Comparison of ENCODE assay signal across 22 cellular contexts in the genomic region with DNA sequence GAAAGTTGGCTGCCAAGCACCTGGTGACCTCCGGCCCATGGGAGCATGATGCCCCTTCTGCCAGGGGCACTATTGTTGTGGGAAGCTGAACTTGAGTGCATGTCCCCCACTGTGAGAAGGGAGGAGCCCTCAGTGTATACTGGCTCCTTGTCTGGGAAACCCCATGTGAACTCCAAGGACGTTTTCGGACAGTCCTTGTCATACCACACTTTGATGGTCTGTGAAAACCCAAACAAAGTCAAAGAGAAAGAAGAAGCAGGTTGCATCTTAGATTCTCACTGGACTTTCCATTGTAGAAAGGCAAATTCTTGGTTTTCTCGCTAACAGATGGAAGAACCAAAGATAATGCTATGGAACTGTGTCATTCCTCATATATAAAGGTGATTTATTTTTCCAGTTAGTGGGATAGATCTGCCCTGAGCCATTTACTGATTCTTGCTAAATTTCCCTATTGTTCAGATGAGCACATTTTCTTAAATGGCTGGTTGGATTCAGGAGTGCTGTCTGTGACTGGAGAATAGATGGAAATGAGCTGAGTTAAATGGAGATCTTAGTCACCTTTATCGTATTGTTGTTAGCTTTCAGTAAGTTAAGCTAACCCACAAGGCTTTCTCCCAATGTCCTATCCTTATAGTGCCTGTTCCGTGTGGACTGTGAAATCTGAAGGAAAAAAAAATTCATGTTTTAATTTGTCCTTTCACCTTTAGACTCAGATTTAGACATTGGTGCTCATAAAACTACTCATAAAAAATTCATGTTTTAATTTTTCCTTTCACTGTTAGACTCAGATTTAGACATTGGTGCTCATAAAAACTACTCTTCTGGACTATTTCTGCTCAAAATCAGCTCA.
DNase-seq lines count a peak whose midpoint lies in the region; ATAC-seq and TF ChIP-seq lines count a peak whose summit lies in the region.
"Had no signal": no experiment of that assay in that cellular context is flagged by ENCODE, and none has a peak within 500 bp of the region (broad histone marks: within the 10 kb centered on the region; RNA-seq: fewer than 3 reads in every experiment).

No MANE protein-coding gene starts in this region.

- no peak overlapping the region for H3K4me3 ChIP-seq in right atrium auricular region
- no peak overlapping the region for H3K4me3 ChIP-seq in BE2C (ENCODE audit: low read depth, low read length)
- H3K4me3 ChIP-seq: PC-9, psoas muscle, SJSA1, tibial artery had no signal

- H3K36me3 ChIP-seq in right atrium auricular region, result no peaks in the 10 kb centered on the region
- H3K36me3 ChIP-seq in BE2C, result no peaks in the 10 kb centered on the region
- H3K36me3 ChIP-seq: SJSA1, tibial artery had no signal

- ATAC-seq in GM19023 (IDR thresholded peaks at IDR 0.05; ENCODE audit: unreplicated experiment), result peak; percentile 83
- peak; percentile 89 for ATAC-seq in HG02588 (IDR thresholded peaks at IDR 0.05; ENCODE audit: unreplicated experiment)
- peak; percentile 81 for ATAC-seq in HG03095 (IDR thresholded peaks at IDR 0.05; ENCODE audit: unreplicated experiment)
- ATAC-seq: activated CD4-positive, alpha-beta T cell treated with anti-CD3 and anti-CD28 coated beads for 36 hours; naive thymus-derived CD8-positive, alpha-beta T cell; psoas muscle had no signal

- no peaks in the 10 kb centered on the region for H3K9me3 ChIP-seq in right atrium auricular region
- H3K9me3 ChIP-seq in BE2C, result no peaks in the 10 kb centered on the region
- H3K9me3 ChIP-seq: psoas muscle, SJSA1, tibial artery had no signal

- DNase-seq in right atrium auricular region (ENCODE audit: low spot score) (no peak), HT-29 (ENCODE audit: low spot score) (no peak), BE2C (no peak), occipital lobe (lab: John Stamatoyannopoulos, UW) (no peak)
- DNase-seq: activated CD4-positive, alpha-beta T cell treated with anti-CD3 and anti-CD28 coated beads for 36 hours; activated CD8-positive, alpha-beta memory T cell treated with anti-CD3 and anti-CD28 coated beads, Interleukin-2, amount 50 U/mL, for 4 hours; activated gamma-delta T cell treated with Interleukin-2 at 50 U/mL for 16 hours; anterior cingulate cortex; effector memory CD4-positive, alpha-beta T cell; HCEC 1CT; naive thymus-derived CD8-positive, alpha-beta T cell; NCI-H1436; NCI-H2171; NCI-H748 treated with DMSO at 0.1 percent for 48 hours; PC-9; psoas muscle; T-helper 9 cell; tibial artery had no signal

- H3K4me1 ChIP-seq in right atrium auricular region (no peaks in the 10 kb centered on the region), BE2C (no peaks in the 10 kb centered on the region)
- H3K4me1 ChIP-seq: psoas muscle, SJSA1, tibial artery had no signal

- H3K27ac ChIP-seq in right atrium auricular region, result no peak overlapping the region
- H3K27ac ChIP-seq: PC-9, psoas muscle, SJSA1, tibial artery had no signal

- no peak for TF ChIP-seq CTCF in right atrium auricular region (IDR thresholded peaks at IDR 0.05)
- TF ChIP-seq CTCF in BE2C (IDR thresholded peaks at IDR 0.05; ENCODE audit: low read depth, low read length), result no peak

- no peaks in the 10 kb centered on the region for H3K27me3 ChIP-seq in right atrium auricular region
- no peaks in the 10 kb centered on the region for H3K27me3 ChIP-seq in BE2C
- H3K27me3 ChIP-seq: tibial artery had no signal
